ENCODE assay signal across 13 cellular contexts in the genomic region with DNA sequence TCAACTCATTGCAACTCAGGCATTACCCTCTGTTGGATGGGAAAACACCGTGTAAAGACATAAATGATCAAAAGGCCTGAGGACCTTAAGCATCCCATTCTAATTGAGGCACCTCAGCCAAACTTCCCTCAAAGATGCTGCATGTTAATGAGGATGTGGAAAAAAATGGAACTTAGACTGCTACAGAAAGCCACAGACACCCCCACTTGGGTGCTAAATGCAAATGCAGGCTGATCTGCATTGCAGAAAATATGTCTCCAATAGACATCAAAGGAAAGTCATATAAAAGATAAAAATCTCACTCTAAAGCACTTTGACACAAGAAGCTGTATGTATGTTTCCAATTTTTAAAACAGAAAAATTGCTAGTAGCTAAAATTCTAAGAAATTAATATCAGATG.
DNase-seq lines count a peak whose midpoint lies in the region; ATAC-seq and TF ChIP-seq lines count a peak whose summit lies in the region.
"Had no signal": no experiment of that assay in that cellular context is flagged by ENCODE, and none has a peak within 500 bp of the region (broad histone marks: within the 10 kb centered on the region; RNA-seq: fewer than 3 reads in every experiment).

No MANE protein-coding gene starts in this region.

- H3K9me3 ChIP-seq in SU-DHL-6 (ENCODE audit: insufficient read depth, low read length) (peaks cover 12% of the 10 kb centered on the region; the same call in 1 of the 2 replicates), uterus (no peaks in the 10 kb centered on the region)

- H2AFZ ChIP-seq in SU-DHL-6 (ENCODE audit: low read depth, low read length, severe bottlenecking) = peak overlapping the region; percentile 88

- H3K36me3 ChIP-seq in SU-DHL-6 (ENCODE audit: low read length) = no peaks in the 10 kb centered on the region
- no peaks in the 10 kb centered on the region for H3K36me3 ChIP-seq in uterus

- peak; percentile 23 for TF ChIP-seq CTCF in GM10248 (IDR thresholded peaks at IDR 0.05; ENCODE audit: control extremely low read depth, extremely low read depth, low read depth, missing control alignments)
- TF ChIP-seq CTCF in SU-DHL-6 (IDR thresholded peaks at IDR 0.05; ENCODE audit: insufficient read depth, low read length, poor library complexity, severe bottlenecking) = no peak
- TF ChIP-seq CTCF in uterus (IDR thresholded peaks at IDR 0.05) = no peak

- ATAC-seq in GM18520 (IDR thresholded peaks at IDR 0.05; ENCODE audit: unreplicated experiment) = peak; percentile 40
- ATAC-seq in HG03378 (IDR thresholded peaks at IDR 0.05; ENCODE audit: unreplicated experiment) = peak; percentile 50
- no peak for ATAC-seq in HG03520 (IDR thresholded peaks at IDR 0.05; ENCODE audit: unreplicated experiment)
- ATAC-seq: activated CD4-positive, alpha-beta T cell treated with anti-CD3 and anti-CD28 coated beads for 36 hours; activated T-cell treated with anti-CD3 and anti-CD28 coated beads, Interleukin-2, amount 50 U/mL, for 4 hours had no signal

- H3K4me3 ChIP-seq in SU-DHL-6 (ENCODE audit: insufficient read depth, low read length, poor library complexity, severe bottlenecking) = no peak overlapping the region
- H3K4me3 ChIP-seq in uterus = no peak overlapping the region
- H3K4me3 ChIP-seq: lung had no signal

- H3K9me2 ChIP-seq in SU-DHL-6 (replicated peaks; ENCODE audit: insufficient read depth, low read length) = no peaks in the 10 kb centered on the region

- DNase-seq in GM10248 (ENCODE audit: extremely low spot score) = no peak
- no peak for DNase-seq in posterior cingulate gyrus
- no peak for DNase-seq in uterus
- DNase-seq: activated CD4-positive, alpha-beta T cell treated with anti-CD3 and anti-CD28 coated beads for 36 hours; activated T-cell treated with anti-CD3 and anti-CD28 coated beads, Interleukin-2, amount 50 U/mL, for 4 hours; NCI-H1694; T-helper 1 cell had no signal

- POLR2A ChIA-PET in GM10248 (lab: Yijun Ruan, JAX) = no interaction called here

- H3K27ac ChIP-seq in SU-DHL-6 (ENCODE audit: low read depth, low read length) = no peak overlapping the region
- H3K27ac ChIP-seq in uterus = no peak overlapping the region
- H3K27ac ChIP-seq: C4-2B had no signal

- no peaks in the 10 kb centered on the region for H3K79me2 ChIP-seq in SU-DHL-6 (ENCODE audit: insufficient read depth, low read length)

- TF ChIP-seq POLR2A in uterus (IDR thresholded peaks at IDR 0.05) = no peak

- no peaks in the 10 kb centered on the region for H3F3A ChIP-seq in SU-DHL-6 (ENCODE audit: insufficient read depth)

- H3K4me2 ChIP-seq in SU-DHL-6 (ENCODE audit: low read depth, low read length, poor library complexity, severe bottlenecking) = no peak overlapping the region

- H3K27me3 ChIP-seq in SU-DHL-6 (ENCODE audit: low read length) = no peaks in the 10 kb centered on the region
- H3K27me3 ChIP-seq in uterus = no peaks in the 10 kb centered on the region

- H3K4me1 ChIP-seq in uterus = no peaks in the 10 kb centered on the region

- CTCF ChIA-PET in GM10248 (lab: Yijun Ruan, JAX) = interaction anchor here (1.0 to 1.5 kb wide), 3 partner anchors 10 to 19 kb away, joined by 3 to 4 read pairs (median 3); no protein-coding TSS in a partner anchor

- H4K20me1 ChIP-seq in SU-DHL-6 (ENCODE audit: low read depth, low read length) = no peaks in the 10 kb centered on the region

- intact Hi-C loops in posterior cingulate gyrus (cut with DNase I) = no loop called here
- intact Hi-C loops in uterus (cut with DNase I; ENCODE audit: low total_unique reads) = no loop called here

- H3K9ac ChIP-seq in SU-DHL-6 (ENCODE audit: low read length) = no peak overlapping the region
